23 cellular contexts compared by ENCODE assay signal in genomic region chr2:201175971-201176570, GRCh38. TPM values are rescaled to one million over a fixed set of nuclear protein-coding genes. Genes with fewer than 3 reads are reported as not detected.
DNase-seq lines count a peak whose midpoint lies in the region; ATAC-seq and TF ChIP-seq lines count a peak whose summit lies in the region.
"Had no signal": no experiment of that assay in that cellular context is flagged by ENCODE, and none has a peak within 500 bp of the region (broad histone marks: within the 10 kb centered on the region; RNA-seq: fewer than 3 reads in every experiment).

No MANE protein-coding gene starts in this region.

- H3K4me1 ChIP-seq in ACC112 (ENCODE audit: control insufficient read depth, insufficient read depth, low read length, unreplicated experiment) = peaks cover 4% of the 10 kb centered on the region
- peaks cover 16% of the 10 kb centered on the region for H3K4me1 ChIP-seq in OCI-LY3 (ENCODE audit: low read length)
- H3K4me1 ChIP-seq: left ventricle myocardium inferior had no signal

- H2AFZ ChIP-seq in ACC112 (ENCODE audit: low read length, unreplicated experiment) (peak overlapping the region; percentile 22), OCI-LY3 (ENCODE audit: low read depth, low read length) (no peak overlapping the region)

- peak overlapping the region; percentile 10; the same call in 1 of the 2 replicates for H3K4me2 ChIP-seq in OCI-LY3 (ENCODE audit: low read length)

- H3K9me3 ChIP-seq in OCI-LY3 (ENCODE audit: insufficient read depth, low read length) = no peaks in the 10 kb centered on the region
- H3K9me3 ChIP-seq: ovary, thyroid gland had no signal

- TF ChIP-seq CTCF in OCI-LY3 (IDR thresholded peaks at IDR 0.05; ENCODE audit: low read depth, low read length) = no peak

- H3K4me3 ChIP-seq in ACC112 (ENCODE audit: low read depth, low read length) = no peak overlapping the region
- no peak overlapping the region for H3K4me3 ChIP-seq in OCI-LY3 (ENCODE audit: low read length)
- H3K4me3 ChIP-seq: left ventricle myocardium inferior, ovary, thyroid gland had no signal

- DNase-seq in DMS79 (lab: John Stamatoyannopoulos, UW) (peak; percentile 45), mucosa of gallbladder (ENCODE audit: low spot score) (peak; percentile 39), cerebellum (ENCODE audit: low spot score) (no peak), NCI-H1048 (lab: John Stamatoyannopoulos, UW) (no peak), activated T-cell treated with anti-CD3 and anti-CD28 coated beads for 4 hours (no peak)
- DNase-seq: activated CD4-positive, alpha-beta memory T cell treated with anti-CD3 and anti-CD28 coated beads for 36 hours; activated naive CD4-positive, alpha-beta T cell treated with anti-CD3 and anti-CD28 coated beads, Interleukin-2, amount 50 U/mL, for 16 hours; activated T-cell treated with anti-CD3 and anti-CD28 coated beads, Interleukin-2, amount 50 U/mL, for 1 hour; aorta; CD8-positive, alpha-beta memory T cell; cerebellar nuclear complex; glutamatergic neuron; GOT3; left ventricle myocardium inferior; NCI-H1436; NCI-H524 treated with DMSO at 0.1 percent for 48 hours; ovary; stimulated activated naive B cell treated with anti-CD40 and anti-IgM and Interleukin-4, amounts not matched to agents 10 μg/mL and 1 μg/mL and 100 μg/mL, for 72 hours had no signal

- H3K27ac ChIP-seq in ACC112 (ENCODE audit: low read depth, low read length) (no peak overlapping the region), OCI-LY3 (ENCODE audit: low read length) (no peak overlapping the region)
- H3K27ac ChIP-seq: left ventricle myocardium inferior, ovary, thyroid gland, VCaP had no signal

- H3K27me3 ChIP-seq in ACC112 (ENCODE audit: insufficient read depth, low read length) (no peaks in the 10 kb centered on the region), OCI-LY3 (ENCODE audit: low read depth, low read length) (no peaks in the 10 kb centered on the region)
- H3K27me3 ChIP-seq: ovary, thyroid gland had no signal

- H3K36me3 ChIP-seq in ACC112 (ENCODE audit: insufficient read depth, low read length) = no peaks in the 10 kb centered on the region
- H3K36me3 ChIP-seq in OCI-LY3 (replicated peaks; ENCODE audit: low read depth, low read length) = no peaks in the 10 kb centered on the region
- H3K36me3 ChIP-seq: left ventricle myocardium inferior, ovary, thyroid gland had no signal

- H4K20me1 ChIP-seq in OCI-LY3 (ENCODE audit: insufficient read depth, low read length) = no peaks in the 10 kb centered on the region

- H3K79me2 ChIP-seq in ACC112 (ENCODE audit: control insufficient read depth, insufficient read depth, low read length, unreplicated experiment) = no peaks in the 10 kb centered on the region
- no peaks in the 10 kb centered on the region for H3K79me2 ChIP-seq in OCI-LY3 (ENCODE audit: low read length)

- ATAC-seq in GM19351 (IDR thresholded peaks at IDR 0.05; ENCODE audit: unreplicated experiment) = no peak
- ATAC-seq: stimulated activated naive B cell treated with anti-CD40 and anti-IgM and Interleukin-4, amounts not matched to agents 10 μg/mL and 1 μg/mL and 100 μg/mL, for 72 hours had no signal

- no peak overlapping the region for H3K9ac ChIP-seq in OCI-LY3 (ENCODE audit: low read length)

RNA-seq across cellular contexts. Expression of gene CASP10, which starts 6.9 kb away (rescaled TPM):
- 18.9 TPM for total RNA-seq in mucosa of gallbladder
- 3.7 TPM for total RNA-seq in cerebellum

Comparison
In these comparisons a context has a peak if more than half of its experiments do, and no peak if none do; other contexts are left out.
1. DNase-seq: peak in DMS79 (single experiment) and mucosa of gallbladder (single experiment); none in cerebellum (single experiment), NCI-H1048 (single experiment) and activated T-cell treated with anti-CD3 and anti-CD28 coated beads for 4 hours (single experiment).